Comparison of ENCODE assay signal across 12 cellular contexts in genomic region chr2:121076501-121076820, GRCh38.
DNase-seq lines count a peak whose midpoint lies in the region; ATAC-seq, FAIRE-seq and TF ChIP-seq lines count a peak whose summit lies in the region.
"Had no signal": no experiment of that assay in that cellular context is flagged by ENCODE, and none has a peak within 500 bp of the region (broad histone marks: within the 10 kb centered on the region; RNA-seq: fewer than 3 reads in every experiment).

No MANE protein-coding gene starts in this region.

- H3K9me2 ChIP-seq in PC-3 (replicated peaks; ENCODE audit: low read length) = no peaks in the 10 kb centered on the region

- H3K36me3 ChIP-seq in H7 (replicated peaks; ENCODE audit: control insufficient read depth, insufficient read depth, low read length) (no peaks in the 10 kb centered on the region), PC-3 (ENCODE audit: low read depth, low read length) (no peaks in the 10 kb centered on the region; the same call in 1 of the 2 replicates), iPS-18a (ENCODE audit: control insufficient read depth, low read depth, low read length) (no peaks in the 10 kb centered on the region), breast epithelium (no peaks in the 10 kb centered on the region)

- no peak overlapping the region for H3K27ac Mint-ChIP-seq in activated T-helper 1 cell treated with anti-CD3 and anti-CD28 coated beads, Interleukin-12 subunit alpha, Interleukin-12 subunit beta, Interleukin-2, Interleukin-4 antibody, amounts not matched to agents 30 ng/mL and 10 ng/mL and 1 ng/mL, durations not matched to agents 14 hours and 24 hours and 36 hours
- H3K27ac Mint-ChIP-seq in activated T-cell treated with anti-CD3 and anti-CD28 coated beads, Interleukin-2, amount 50 U/mL, for 72 hours = no peak overlapping the region

- H3K4me2 ChIP-seq in A549 = peak overlapping the region; percentile 91
- peak overlapping the region; percentile 87 for H3K4me2 ChIP-seq in PC-3 (ENCODE audit: low read length)

- TF ChIP-seq EP300 in A549 (IDR thresholded peaks at IDR 0.05) = no peak

- H3K4me3 ChIP-seq in A549 (no peak overlapping the region), H7 (ENCODE audit: insufficient read depth, low read depth, low read length) (peak overlapping the region; percentile 15; the same call in 1 of the 2 replicates), PC-3 (ENCODE audit: low read length) (peak overlapping the region; percentile 38; the same call in 1 of the 2 replicates), iPS-18a (ENCODE audit: low read length) (peak overlapping the region; percentile 44), breast epithelium (no peak overlapping the region)

- no peak for TF ChIP-seq POLR2A in A549 (IDR thresholded peaks at IDR 0.05; ENCODE audit: low read length)
- no peak for TF ChIP-seq POLR2A in breast epithelium (IDR thresholded peaks at IDR 0.05)

- H3K36me3 Mint-ChIP-seq in activated T-helper 1 cell treated with anti-CD3 and anti-CD28 coated beads, Interleukin-12 subunit alpha, Interleukin-12 subunit beta, Interleukin-2, Interleukin-4 antibody, amounts not matched to agents 30 ng/mL and 10 ng/mL and 1 ng/mL, durations not matched to agents 14 hours and 24 hours and 36 hours (ENCODE audit: low read depth) = no peaks in the 10 kb centered on the region
- no peaks in the 10 kb centered on the region for H3K36me3 Mint-ChIP-seq in activated T-cell treated with anti-CD3 and anti-CD28 coated beads, Interleukin-2, amount 50 U/mL, for 72 hours (ENCODE audit: insufficient read depth in 2 of 2)

- H3K4me3 Mint-ChIP-seq in activated T-helper 1 cell treated with anti-CD3 and anti-CD28 coated beads, Interleukin-12 subunit alpha, Interleukin-12 subunit beta, Interleukin-2, Interleukin-4 antibody, amounts not matched to agents 30 ng/mL and 10 ng/mL and 1 ng/mL, durations not matched to agents 14 hours and 24 hours and 36 hours = no peak overlapping the region
- no peak overlapping the region for H3K4me3 Mint-ChIP-seq in activated T-cell treated with anti-CD3 and anti-CD28 coated beads, Interleukin-2, amount 50 U/mL, for 72 hours

- no peak for TF ChIP-seq RAD21 in A549 (conservative IDR thresholded peaks at IDR 0.05 in 1 of 2, IDR thresholded peaks at IDR 0.05 in 1 of 2)

- H3K27me3 ChIP-seq in H7 (ENCODE audit: control insufficient read depth, insufficient read depth, low read length) = peaks cover 16% of the 10 kb centered on the region
- no peaks in the 10 kb centered on the region for H3K27me3 ChIP-seq in PC-3 (ENCODE audit: low read length)
- H3K27me3 ChIP-seq in iPS-18a (ENCODE audit: control insufficient read depth, insufficient read depth, low read length) = peaks cover 22% of the 10 kb centered on the region
- peaks cover 0 to 8% of the 10 kb centered on the region in 2 donors for H3K27me3 ChIP-seq in breast epithelium

- DNase-seq in A549 (ENCODE audit: low read depth in 1 of 2, low spot score in 1 of 2) (no peak), H7 (peak; percentile 61), PC-3 (no peak), breast epithelium (ENCODE audit: low spot score in 2 of 2) (no peak)
- DNase-seq in activated T-helper 1 cell treated with anti-CD3 and anti-CD28 coated beads, Interleukin-12 subunit alpha, Interleukin-12 subunit beta, Interleukin-2, Interleukin-4 antibody, amounts not matched to agents 30 ng/mL and 10 ng/mL and 1 ng/mL, durations not matched to agents 14 hours and 24 hours and 36 hours (ENCODE audit: low spot score) = no peak
- DNase-seq in activated T-cell treated with anti-CD3 and anti-CD28 coated beads, Interleukin-2, amount 50 U/mL, for 72 hours = no peak
- no peak for DNase-seq in activated naive CD4-positive, alpha-beta T cell (lab: John Stamatoyannopoulos, UW)
- DNase-seq: NCI-H1436 treated with DMSO at 0.1 percent for 48 hours, SIG-M5 had no signal

- no peaks in the 10 kb centered on the region for H4K20me1 ChIP-seq in PC-3 (ENCODE audit: low read length)

- H3K27ac ChIP-seq in A549 (peak overlapping the region in 1 of 2 experiments; percentile 92; a peak in 3 of 6 replicates), PC-3 (ENCODE audit: low read length) (no peak overlapping the region), iPS-18a (ENCODE audit: low read length) (no peak overlapping the region), breast epithelium (no peak overlapping the region)

- no peaks in the 10 kb centered on the region for H3K4me1 Mint-ChIP-seq in activated T-helper 1 cell treated with anti-CD3 and anti-CD28 coated beads, Interleukin-12 subunit alpha, Interleukin-12 subunit beta, Interleukin-2, Interleukin-4 antibody, amounts not matched to agents 30 ng/mL and 10 ng/mL and 1 ng/mL, durations not matched to agents 14 hours and 24 hours and 36 hours (ENCODE audit: low read depth)
- peaks cover 7% of the 10 kb centered on the region for H3K4me1 Mint-ChIP-seq in activated T-cell treated with anti-CD3 and anti-CD28 coated beads, Interleukin-2, amount 50 U/mL, for 72 hours (ENCODE audit: low read depth)

- TF ChIP-seq CTCF in A549 (IDR thresholded peaks at IDR 0.05) (no peak), PC-3 (conservative IDR thresholded peaks at IDR 0.05; ENCODE audit: low read depth, low read length) (no peak), breast epithelium (IDR thresholded peaks at IDR 0.05) (no peak)

- intact Hi-C loops in PC-3 (cut with micrococcal nuclease) (loop anchor here (5.0 kb wide), 2 partner anchors 139 to 734 kb away; no protein-coding TSS in a partner anchor), breast epithelium (cut with DNase I; ENCODE audit: low total_unique reads) (loop anchor here (5.0 kb wide), 1 partner anchor 384 kb away; no protein-coding TSS in a partner anchor)
- intact Hi-C loops in activated T-helper 1 cell treated with anti-CD3 and anti-CD28 coated beads, Interleukin-12 subunit alpha, Interleukin-12 subunit beta, Interleukin-2, Interleukin-4 antibody, amounts not matched to agents 30 ng/mL and 10 ng/mL and 1 ng/mL, durations not matched to agents 14 hours and 24 hours and 36 hours (cut with micrococcal nuclease) = no loop called here

- POLR2A ChIA-PET in A549 (lab: Yijun Ruan, JAX) = interaction anchor here (2.4 kb wide), 1 partner anchor 455 kb away, joined by 20 read pairs; the partner anchor contains the start of gene RNU4ATAC
- POLR2A ChIA-PET in PC-3 (lab: Charles Lee; ENCODE audit: unreplicated experiment) = no interaction called here

- H3K9ac ChIP-seq in PC-3 (ENCODE audit: low read length) (no peak overlapping the region), iPS-18a (ENCODE audit: low read length) (no peak overlapping the region)

- peak overlapping the region; percentile 68 for H2AFZ ChIP-seq in PC-3 (ENCODE audit: low read length)

- H3K4me1 ChIP-seq in A549 = peaks cover 31% of the 10 kb centered on the region
- peaks cover 24% of the 10 kb centered on the region for H3K4me1 ChIP-seq in PC-3 (ENCODE audit: insufficient read depth, low read length)
- H3K4me1 ChIP-seq in iPS-18a (ENCODE audit: control insufficient read depth, low read depth, low read length) = peaks cover 11% of the 10 kb centered on the region
- H3K4me1 ChIP-seq in breast epithelium = no peaks in the 10 kb centered on the region

- peak in 1 of 2 experiments; percentile 4; a peak in 2 of 6 replicates for ATAC-seq in A549
- peak; percentile 8 for ATAC-seq in PC-3
- ATAC-seq in activated T-cell treated with anti-CD3 and anti-CD28 coated beads, Interleukin-2, amount 50 U/mL, for 72 hours (replicated peaks in 1 of 2) = no peak

- no peak for FAIRE-seq in A549 (lab: Jason Lieb, UNC)
- FAIRE-seq: A204.1, H54 had no signal

- WGBS in A549 (ENCODE audit: missing lambda C conversion rate) = 59% methylated on average over 6 of the region's 8 CpGs

- H3K9me3 Mint-ChIP-seq in activated T-helper 1 cell treated with anti-CD3 and anti-CD28 coated beads, Interleukin-12 subunit alpha, Interleukin-12 subunit beta, Interleukin-2, Interleukin-4 antibody, amounts not matched to agents 30 ng/mL and 10 ng/mL and 1 ng/mL, durations not matched to agents 14 hours and 24 hours and 36 hours = no peaks in the 10 kb centered on the region
- H3K9me3 Mint-ChIP-seq in activated T-cell treated with anti-CD3 and anti-CD28 coated beads, Interleukin-2, amount 50 U/mL, for 72 hours = no peaks in the 10 kb centered on the region

- H3K27me3 Mint-ChIP-seq in activated T-helper 1 cell treated with anti-CD3 and anti-CD28 coated beads, Interleukin-12 subunit alpha, Interleukin-12 subunit beta, Interleukin-2, Interleukin-4 antibody, amounts not matched to agents 30 ng/mL and 10 ng/mL and 1 ng/mL, durations not matched to agents 14 hours and 24 hours and 36 hours (ENCODE audit: insufficient read depth) = peaks cover 21% of the 10 kb centered on the region
- H3K27me3 Mint-ChIP-seq in activated T-cell treated with anti-CD3 and anti-CD28 coated beads, Interleukin-2, amount 50 U/mL, for 72 hours (ENCODE audit: low read depth) = peaks cover 25% of the 10 kb centered on the region

- no peaks in the 10 kb centered on the region for H3K79me2 ChIP-seq in PC-3 (ENCODE audit: low read length)

- CTCF ChIA-PET in A549 (lab: Yijun Ruan, JAX) (interaction anchor here (0.9 to 26.3 kb wide), 12 partner anchors 9 to 733 kb away, joined by 3 to 858 read pairs (median 6); no protein-coding TSS in a partner anchor), PC-3 (lab: Charles Lee) (no interaction called here)

- BruUV-seq in PC-3 (replicated peaks; lab: Mats Ljungman, UMichigan) = no TSS peak

- no peaks in the 10 kb centered on the region for H3F3A ChIP-seq in PC-3 (ENCODE audit: low read length, unreplicated experiment)

- H3K9me3 ChIP-seq in A549 (no peaks in the 10 kb centered on the region), PC-3 (ENCODE audit: low read length) (no peaks in the 10 kb centered on the region), iPS-18a (ENCODE audit: control insufficient read depth, low read depth, low read length) (no peaks in the 10 kb centered on the region), breast epithelium (no peaks in the 10 kb centered on the region)

TF ChIP-seq in A549, 52 proteins besides CTCF, POLR2A, EP300 and RAD21 (continues in another document):
- TF ChIP-seq FOSL2 (IDR thresholded peaks at IDR 0.05) (no peak), FOSL2 (CRISPR knock-in tag; IDR thresholded peaks at IDR 0.05) (no peak), HOXA7 (CRISPR knock-in tag; IDR thresholded peaks at IDR 0.05) (no peak), KDM5A (IDR thresholded peaks at IDR 0.05) (no peak)
- TF ChIP-seq, protein P1, sequence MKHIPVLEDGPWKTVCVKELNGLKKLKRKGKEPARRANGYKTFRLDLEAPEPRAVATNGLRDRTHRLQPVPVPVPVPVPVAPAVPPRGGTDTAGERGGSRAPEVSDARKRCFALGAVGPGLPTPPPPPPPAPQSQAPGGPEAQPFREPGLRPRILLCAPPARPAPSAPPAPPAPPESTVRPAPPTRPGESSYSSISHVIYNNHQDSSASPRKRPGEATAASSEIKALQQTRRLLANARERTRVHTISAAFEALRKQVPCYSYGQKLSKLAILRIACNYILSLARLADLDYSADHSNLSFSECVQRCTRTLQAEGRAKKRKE (CRISPR knock-in tag; IDR thresholded peaks at IDR 0.05; ENCODE audit: low read depth) = no peak

Comparison
In these comparisons a context has a peak if more than half of its experiments do, and no peak if none do; other contexts are left out.
1. H3K4me3 ChIP-seq: peak in H7 (single experiment), PC-3 (single experiment) and iPS-18a (single experiment); none in A549 (single experiment) and breast epithelium (0 of 3).